In genomic region chr19:55149078-55150003, GRCh38 we compare ENCODE assay signal across 12 cellular contexts. TPM values are rescaled to one million over a fixed set of nuclear protein-coding genes. Genes with fewer than 3 reads are reported as not detected.
DNase-seq lines count a peak whose midpoint lies in the region; ATAC-seq and TF ChIP-seq lines count a peak whose summit lies in the region.
"Had no signal": no experiment of that assay in that cellular context is flagged by ENCODE, and none has a peak within 500 bp of the region (broad histone marks: within the 10 kb centered on the region; RNA-seq: fewer than 3 reads in every experiment).

TSS of gene TNNT1 (minus strand) at chr19:55149206. CDS start at chr19:55147157, 2,049 bp downstream.

- H3K27ac ChIP-seq in foreskin keratinocyte: no peak within 1 kb of the TSS

- H3K27me3 ChIP-seq in foreskin keratinocyte: peaks cover 5% of the 10 kb centered on the region

- H3K27ac Mint-ChIP-seq in nephron: peak within 1 kb of the TSS; percentile 41 to 95 (median 83)
- H3K27ac Mint-ChIP-seq: activated T-helper 17 cell treated with anti-CD3 and anti-CD28 coated beads, Interleukin-2, amount 50 U/mL, for 72 hours; CD4-positive, alpha-beta memory T cell; stimulated activated effector memory CD8-positive, alpha-beta T cell treated with anti-CD3 and anti-CD28 coated beads, Interleukin-12 subunit alpha, Interleukin-12 subunit beta, amount 100 ng/mL, for 72 hours had no signal

- TF ChIP-seq CTCF in foreskin keratinocyte (conservative IDR thresholded peaks at IDR 0.05): no peak
- TF ChIP-seq CTCF in nephron (IDR thresholded peaks at IDR 0.05; ENCODE audit: unreplicated experiment in 3 of 3): no peak

- ATAC-seq in foreskin keratinocyte: no peak
- ATAC-seq: activated T-helper 17 cell treated with anti-CD3 and anti-CD28 coated beads, Interleukin-2, amount 50 U/mL, for 72 hours; stimulated activated effector memory CD8-positive, alpha-beta T cell treated with anti-CD3 and anti-CD28 coated beads, Interleukin-12 subunit alpha, Interleukin-12 subunit beta, amount 100 ng/mL, for 72 hours had no signal

- H3K4me3 Mint-ChIP-seq in nephron: peak within 1 kb of the TSS; percentile 76 to 97 (median 88)
- H3K4me3 Mint-ChIP-seq: activated T-helper 17 cell treated with anti-CD3 and anti-CD28 coated beads, Interleukin-2, amount 50 U/mL, for 72 hours; CD4-positive, alpha-beta memory T cell; stimulated activated effector memory CD8-positive, alpha-beta T cell treated with anti-CD3 and anti-CD28 coated beads, Interleukin-12 subunit alpha, Interleukin-12 subunit beta, amount 100 ng/mL, for 72 hours had no signal

- DNase-seq in EL: peak; percentile 50
- peak; percentile 55 for DNase-seq in NCI-H82 (lab: John Stamatoyannopoulos, UW)
- no peak for DNase-seq in foreskin keratinocyte
- no peak for DNase-seq in HCEC 1CT
- no peak for DNase-seq in SW480 (ENCODE audit: low spot score)
- DNase-seq in GDM1 (lab: John Stamatoyannopoulos, UW): no peak
- no peak for DNase-seq in DMS114 treated with DMSO at 0.1 percent for 48 hours (lab: John Stamatoyannopoulos, UW; ENCODE audit: unreplicated experiment)
- DNase-seq: CD4-positive, alpha-beta memory T cell; SHP77 treated with DMSO at 0.1 percent for 48 hours had no signal

- H3K4me1 Mint-ChIP-seq in nephron: peaks cover 44% of the 10 kb centered on the region

- H3K36me3 Mint-ChIP-seq in nephron (ENCODE audit: low read depth): peaks cover 3% of the 10 kb centered on the region
- H3K36me3 Mint-ChIP-seq: CD4-positive, alpha-beta memory T cell; stimulated activated effector memory CD8-positive, alpha-beta T cell treated with anti-CD3 and anti-CD28 coated beads, Interleukin-12 subunit alpha, Interleukin-12 subunit beta, amount 100 ng/mL, for 72 hours had no signal

- peaks cover 4% of the 10 kb centered on the region for H3K4me1 ChIP-seq in foreskin keratinocyte

- peaks cover 62% of the 10 kb centered on the region for H3K27me3 Mint-ChIP-seq in nephron (ENCODE audit: low read depth)

- no peaks in the 10 kb centered on the region for H3K9me3 Mint-ChIP-seq in nephron

RNA-seq across cellular contexts. Expression of gene TNNT1, which starts in this region (rescaled TPM):
- total RNA-seq in foreskin keratinocyte: 134 and 199 TPM in 2 replicates
- polyA plus RNA-seq in foreskin keratinocyte: 157 and 208 TPM in 2 replicates
- total RNA-seq: activated T-helper 17 cell treated with anti-CD3 and anti-CD28 coated beads, Interleukin-2, amount 50 U/mL, for 72 hours; CD4-positive, alpha-beta memory T cell had no signal
- polyA plus RNA-seq: CD4-positive, alpha-beta memory T cell had no signal

Comparison
In these comparisons a context has a peak if more than half of its experiments do, and no peak if none do; other contexts are left out.
1. DNase-seq: peak in EL (single experiment) and NCI-H82 (single experiment); none in foreskin keratinocyte (0 of 2), HCEC 1CT (single experiment), SW480 (single experiment), GDM1 (single experiment) and DMS114 treated with DMSO at 0.1 percent for 48 hours (single experiment).